ENCODE assay signal across 1 cellular context in the genomic region with DNA sequence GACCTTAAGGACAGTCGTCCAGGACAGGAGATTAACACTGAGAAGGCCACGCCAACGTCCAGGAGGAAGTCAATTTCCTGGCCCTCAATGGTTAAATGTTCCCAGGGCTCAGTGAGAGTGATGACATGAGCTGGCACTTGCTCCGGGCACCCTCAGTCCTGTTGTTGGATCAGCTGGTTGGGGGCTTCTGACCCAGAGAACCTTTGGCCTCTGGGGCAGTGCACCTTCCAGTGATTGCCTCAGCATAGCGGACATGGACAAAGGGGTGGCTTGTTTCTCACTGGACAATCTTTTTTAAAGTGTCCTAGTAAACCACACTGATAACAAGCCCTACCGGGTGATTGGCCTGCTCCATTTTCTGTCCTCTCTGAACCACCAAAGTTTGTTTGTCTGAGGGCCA.
TF ChIP-seq lines count a peak whose summit lies in the region.
"Not testable (repeated sequence)": the region's sequence is repeated elsewhere in the genome, so short reads cannot be mapped to it uniquely, and the experiment has no call there.

No MANE protein-coding gene starts in this region.

TF ChIP-seq in HepG2, 621 proteins besides CTCF, POLR2A, EP300 and RAD21 (continued from another document and continues in another):
- TF ChIP-seq, protein P1, sequence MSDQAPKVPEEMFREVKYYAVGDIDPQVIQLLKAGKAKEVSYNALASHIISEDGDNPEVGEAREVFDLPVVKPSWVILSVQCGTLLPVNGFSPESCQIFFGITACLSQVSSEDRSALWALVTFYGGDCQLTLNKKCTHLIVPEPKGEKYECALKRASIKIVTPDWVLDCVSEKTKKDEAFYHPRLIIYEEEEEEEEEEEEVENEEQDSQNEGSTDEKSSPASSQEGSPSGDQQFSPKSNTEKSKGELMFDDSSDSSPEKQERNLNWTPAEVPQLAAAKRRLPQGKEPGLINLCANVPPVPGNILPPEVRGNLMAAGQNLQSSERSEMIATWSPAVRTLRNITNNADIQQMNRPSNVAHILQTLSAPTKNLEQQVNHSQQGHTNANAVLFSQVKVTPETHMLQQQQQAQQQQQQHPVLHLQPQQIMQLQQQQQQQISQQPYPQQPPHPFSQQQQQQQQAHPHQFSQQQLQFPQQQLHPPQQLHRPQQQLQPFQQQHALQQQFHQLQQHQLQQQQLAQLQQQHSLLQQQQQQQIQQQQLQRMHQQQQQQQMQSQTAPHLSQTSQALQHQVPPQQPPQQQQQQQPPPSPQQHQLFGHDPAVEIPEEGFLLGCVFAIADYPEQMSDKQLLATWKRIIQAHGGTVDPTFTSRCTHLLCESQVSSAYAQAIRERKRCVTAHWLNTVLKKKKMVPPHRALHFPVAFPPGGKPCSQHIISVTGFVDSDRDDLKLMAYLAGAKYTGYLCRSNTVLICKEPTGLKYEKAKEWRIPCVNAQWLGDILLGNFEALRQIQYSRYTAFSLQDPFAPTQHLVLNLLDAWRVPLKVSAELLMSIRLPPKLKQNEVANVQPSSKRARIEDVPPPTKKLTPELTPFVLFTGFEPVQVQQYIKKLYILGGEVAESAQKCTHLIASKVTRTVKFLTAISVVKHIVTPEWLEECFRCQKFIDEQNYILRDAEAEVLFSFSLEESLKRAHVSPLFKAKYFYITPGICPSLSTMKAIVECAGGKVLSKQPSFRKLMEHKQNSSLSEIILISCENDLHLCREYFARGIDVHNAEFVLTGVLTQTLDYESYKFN (CRISPR knock-in tag; conservative IDR thresholded peaks at IDR 0.05), result peak; percentile 96
- TF ChIP-seq NR2F6 (IDR thresholded peaks at IDR 0.05), result peak; percentile 99
- TF ChIP-seq NR2F6 (CRISPR knock-in tag; IDR thresholded peaks at IDR 0.05), result peak; percentile 99
- TF ChIP-seq ZNF274 (CRISPR knock-in tag; IDR thresholded peaks at IDR 0.05), result 0 out of 2 replicates have a peak, but pooled peaks have one; percentile 19
- 0 out of 2 replicates have a peak, but pooled peaks have one; percentile 32 for TF ChIP-seq ZBTB21 (CRISPR knock-in tag; IDR thresholded peaks at IDR 0.05)
- TF ChIP-seq BCL6 (CRISPR knock-in tag; IDR thresholded peaks at IDR 0.05), result peak; percentile 91
- TF ChIP-seq NFYC (CRISPR knock-in tag; IDR thresholded peaks at IDR 0.05), result 0 out of 2 replicates have a peak, but pooled peaks have one; percentile 45
- TF ChIP-seq TBX2 (CRISPR knock-in tag; IDR thresholded peaks at IDR 0.05; ENCODE audit: borderline replicate concordance), result peak; percentile 96
- TF ChIP-seq, protein P2, sequence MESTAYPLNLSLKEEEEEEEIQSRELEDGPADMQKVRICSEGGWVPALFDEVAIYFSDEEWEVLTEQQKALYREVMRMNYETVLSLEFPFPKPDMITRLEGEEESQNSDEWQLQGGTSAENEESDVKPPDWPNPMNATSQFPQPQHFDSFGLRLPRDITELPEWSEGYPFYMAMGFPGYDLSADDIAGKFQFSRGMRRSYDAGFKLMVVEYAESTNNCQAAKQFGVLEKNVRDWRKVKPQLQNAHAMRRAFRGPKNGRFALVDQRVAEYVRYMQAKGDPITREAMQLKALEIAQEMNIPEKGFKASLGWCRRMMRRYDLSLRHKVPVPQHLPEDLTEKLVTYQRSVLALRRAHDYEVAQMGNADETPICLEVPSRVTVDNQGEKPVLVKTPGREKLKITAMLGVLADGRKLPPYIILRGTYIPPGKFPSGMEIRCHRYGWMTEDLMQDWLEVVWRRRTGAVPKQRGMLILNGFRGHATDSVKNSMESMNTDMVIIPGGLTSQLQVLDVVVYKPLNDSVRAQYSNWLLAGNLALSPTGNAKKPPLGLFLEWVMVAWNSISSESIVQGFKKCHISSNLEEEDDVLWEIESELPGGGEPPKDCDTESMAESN (CRISPR knock-in tag; conservative IDR thresholded peaks at IDR 0.05), result 0 out of 2 replicates have a peak, but pooled peaks have one; percentile 30
- peak; percentile 27; the same call in 1 of the 2 replicates for TF ChIP-seq ZNF547 (CRISPR knock-in tag; IDR thresholded peaks at IDR 0.05)
- TF ChIP-seq ZNF12 (CRISPR knock-in tag; IDR thresholded peaks at IDR 0.05), result peak; percentile 59; the same call in 1 of the 2 replicates
- TF ChIP-seq, protein P3, sequence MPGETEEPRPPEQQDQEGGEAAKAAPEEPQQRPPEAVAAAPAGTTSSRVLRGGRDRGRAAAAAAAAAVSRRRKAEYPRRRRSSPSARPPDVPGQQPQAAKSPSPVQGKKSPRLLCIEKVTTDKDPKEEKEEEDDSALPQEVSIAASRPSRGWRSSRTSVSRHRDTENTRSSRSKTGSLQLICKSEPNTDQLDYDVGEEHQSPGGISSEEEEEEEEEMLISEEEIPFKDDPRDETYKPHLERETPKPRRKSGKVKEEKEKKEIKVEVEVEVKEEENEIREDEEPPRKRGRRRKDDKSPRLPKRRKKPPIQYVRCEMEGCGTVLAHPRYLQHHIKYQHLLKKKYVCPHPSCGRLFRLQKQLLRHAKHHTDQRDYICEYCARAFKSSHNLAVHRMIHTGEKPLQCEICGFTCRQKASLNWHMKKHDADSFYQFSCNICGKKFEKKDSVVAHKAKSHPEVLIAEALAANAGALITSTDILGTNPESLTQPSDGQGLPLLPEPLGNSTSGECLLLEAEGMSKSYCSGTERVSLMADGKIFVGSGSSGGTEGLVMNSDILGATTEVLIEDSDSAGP (CRISPR knock-in tag; IDR thresholded peaks at IDR 0.05; ENCODE audit: borderline replicate concordance), result peak; percentile 87
- TF ChIP-seq ZMAT3 (CRISPR knock-in tag; conservative IDR thresholded peaks at IDR 0.05), result 0 out of 2 replicates have a peak, but pooled peaks have one; percentile 64
- TF ChIP-seq, protein P4, sequence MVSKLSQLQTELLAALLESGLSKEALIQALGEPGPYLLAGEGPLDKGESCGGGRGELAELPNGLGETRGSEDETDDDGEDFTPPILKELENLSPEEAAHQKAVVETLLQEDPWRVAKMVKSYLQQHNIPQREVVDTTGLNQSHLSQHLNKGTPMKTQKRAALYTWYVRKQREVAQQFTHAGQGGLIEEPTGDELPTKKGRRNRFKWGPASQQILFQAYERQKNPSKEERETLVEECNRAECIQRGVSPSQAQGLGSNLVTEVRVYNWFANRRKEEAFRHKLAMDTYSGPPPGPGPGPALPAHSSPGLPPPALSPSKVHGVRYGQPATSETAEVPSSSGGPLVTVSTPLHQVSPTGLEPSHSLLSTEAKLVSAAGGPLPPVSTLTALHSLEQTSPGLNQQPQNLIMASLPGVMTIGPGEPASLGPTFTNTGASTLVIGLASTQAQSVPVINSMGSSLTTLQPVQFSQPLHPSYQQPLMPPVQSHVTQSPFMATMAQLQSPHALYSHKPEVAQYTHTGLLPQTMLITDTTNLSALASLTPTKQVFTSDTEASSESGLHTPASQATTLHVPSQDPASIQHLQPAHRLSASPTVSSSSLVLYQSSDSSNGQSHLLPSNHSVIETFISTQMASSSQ (IDR thresholded peaks at IDR 0.05; ENCODE audit: low read depth), result peak; percentile 56
- TF ChIP-seq, protein P4 (CRISPR knock-in tag; IDR thresholded peaks at IDR 0.05; ENCODE audit: borderline replicate concordance), result peak; percentile 91
- peak; percentile 94 for TF ChIP-seq POGZ (CRISPR knock-in tag; IDR thresholded peaks at IDR 0.05)
- peak; percentile 31; the same call in 1 of the 2 replicates for TF ChIP-seq EED (CRISPR knock-in tag; IDR thresholded peaks at IDR 0.05)
- peak; percentile 79 for TF ChIP-seq YEATS4 (CRISPR knock-in tag; IDR thresholded peaks at IDR 0.05; ENCODE audit: borderline replicate concordance)
- TF ChIP-seq FOSL2 (CRISPR knock-in tag; IDR thresholded peaks at IDR 0.05), result peak; percentile 94
- TF ChIP-seq NR2F2 (IDR thresholded peaks at IDR 0.05; ENCODE audit: borderline replicate concordance, low read depth), result peak; percentile 99
- TF ChIP-seq, protein P5, sequence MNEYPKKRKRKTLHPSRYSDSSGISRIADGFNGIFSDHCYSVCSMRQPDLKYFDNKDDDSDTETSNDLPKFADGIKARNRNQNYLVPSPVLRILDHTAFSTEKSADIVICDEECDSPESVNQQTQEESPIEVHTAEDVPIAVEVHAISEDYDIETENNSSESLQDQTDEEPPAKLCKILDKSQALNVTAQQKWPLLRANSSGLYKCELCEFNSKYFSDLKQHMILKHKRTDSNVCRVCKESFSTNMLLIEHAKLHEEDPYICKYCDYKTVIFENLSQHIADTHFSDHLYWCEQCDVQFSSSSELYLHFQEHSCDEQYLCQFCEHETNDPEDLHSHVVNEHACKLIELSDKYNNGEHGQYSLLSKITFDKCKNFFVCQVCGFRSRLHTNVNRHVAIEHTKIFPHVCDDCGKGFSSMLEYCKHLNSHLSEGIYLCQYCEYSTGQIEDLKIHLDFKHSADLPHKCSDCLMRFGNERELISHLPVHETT (CRISPR knock-in tag; conservative IDR thresholded peaks at IDR 0.05), result 0 out of 2 replicates have a peak, but pooled peaks have one; percentile 39
- TF ChIP-seq NFYB (CRISPR knock-in tag; IDR thresholded peaks at IDR 0.05), result peak; percentile 64
- TF ChIP-seq, protein P6, sequence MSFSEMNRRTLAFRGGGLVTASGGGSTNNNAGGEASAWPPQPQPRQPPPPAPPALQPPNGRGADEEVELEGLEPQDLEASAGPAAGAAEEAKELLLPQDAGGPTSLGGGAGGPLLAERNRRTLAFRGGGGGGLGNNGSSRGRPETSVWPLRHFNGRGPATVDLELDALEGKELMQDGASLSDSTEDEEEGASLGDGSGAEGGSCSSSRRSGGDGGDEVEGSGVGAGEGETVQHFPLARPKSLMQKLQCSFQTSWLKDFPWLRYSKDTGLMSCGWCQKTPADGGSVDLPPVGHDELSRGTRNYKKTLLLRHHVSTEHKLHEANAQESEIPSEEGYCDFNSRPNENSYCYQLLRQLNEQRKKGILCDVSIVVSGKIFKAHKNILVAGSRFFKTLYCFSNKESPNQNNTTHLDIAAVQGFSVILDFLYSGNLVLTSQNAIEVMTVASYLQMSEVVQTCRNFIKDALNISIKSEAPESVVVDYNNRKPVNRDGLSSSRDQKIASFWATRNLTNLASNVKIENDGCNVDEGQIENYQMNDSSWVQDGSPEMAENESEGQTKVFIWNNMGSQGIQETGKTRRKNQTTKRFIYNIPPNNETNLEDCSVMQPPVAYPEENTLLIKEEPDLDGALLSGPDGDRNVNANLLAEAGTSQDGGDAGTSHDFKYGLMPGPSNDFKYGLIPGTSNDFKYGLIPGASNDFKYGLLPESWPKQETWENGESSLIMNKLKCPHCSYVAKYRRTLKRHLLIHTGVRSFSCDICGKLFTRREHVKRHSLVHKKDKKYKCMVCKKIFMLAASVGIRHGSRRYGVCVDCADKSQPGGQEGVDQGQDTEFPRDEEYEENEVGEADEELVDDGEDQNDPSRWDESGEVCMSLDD (CRISPR knock-in tag; IDR thresholded peaks at IDR 0.05; ENCODE audit: borderline replicate concordance), result peak; percentile 81; the same call in 1 of the 2 replicates
- TF ChIP-seq, protein P7, sequence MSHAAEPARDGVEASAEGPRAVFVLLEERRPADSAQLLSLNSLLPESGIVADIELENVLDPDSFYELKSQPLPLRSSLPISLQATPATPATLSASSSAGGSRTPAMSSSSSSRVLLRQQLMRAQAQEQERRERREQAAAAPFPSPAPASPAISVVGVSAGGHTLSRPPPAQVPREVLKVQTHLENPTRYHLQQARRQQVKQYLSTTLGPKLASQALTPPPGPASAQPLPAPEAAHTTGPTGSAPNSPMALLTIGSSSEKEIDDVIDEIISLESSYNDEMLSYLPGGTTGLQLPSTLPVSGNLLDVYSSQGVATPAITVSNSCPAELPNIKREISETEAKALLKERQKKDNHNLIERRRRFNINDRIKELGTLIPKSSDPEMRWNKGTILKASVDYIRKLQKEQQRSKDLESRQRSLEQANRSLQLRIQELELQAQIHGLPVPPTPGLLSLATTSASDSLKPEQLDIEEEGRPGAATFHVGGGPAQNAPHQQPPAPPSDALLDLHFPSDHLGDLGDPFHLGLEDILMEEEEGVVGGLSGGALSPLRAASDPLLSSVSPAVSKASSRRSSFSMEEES (CRISPR knock-in tag; IDR thresholded peaks at IDR 0.05), result peak; percentile 84
- peak; percentile 45; the same call in 1 of the 2 replicates for TF ChIP-seq LCORL (IDR thresholded peaks at IDR 0.05)
- peak; percentile 81 for TF ChIP-seq LCORL (CRISPR knock-in tag; IDR thresholded peaks at IDR 0.05)
- TF ChIP-seq KAT8 (CRISPR knock-in tag; IDR thresholded peaks at IDR 0.05), result peak; percentile 66; the same call in 1 of the 2 replicates
- TF ChIP-seq, protein P8, sequence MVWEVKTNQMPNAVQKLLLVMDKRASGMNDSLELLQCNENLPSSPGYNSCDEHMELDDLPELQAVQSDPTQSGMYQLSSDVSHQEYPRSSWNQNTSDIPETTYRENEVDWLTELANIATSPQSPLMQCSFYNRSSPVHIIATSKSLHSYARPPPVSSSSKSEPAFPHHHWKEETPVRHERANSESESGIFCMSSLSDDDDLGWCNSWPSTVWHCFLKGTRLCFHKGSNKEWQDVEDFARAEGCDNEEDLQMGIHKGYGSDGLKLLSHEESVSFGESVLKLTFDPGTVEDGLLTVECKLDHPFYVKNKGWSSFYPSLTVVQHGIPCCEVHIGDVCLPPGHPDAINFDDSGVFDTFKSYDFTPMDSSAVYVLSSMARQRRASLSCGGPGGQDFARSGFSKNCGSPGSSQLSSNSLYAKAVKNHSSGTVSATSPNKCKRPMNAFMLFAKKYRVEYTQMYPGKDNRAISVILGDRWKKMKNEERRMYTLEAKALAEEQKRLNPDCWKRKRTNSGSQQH (CRISPR knock-in tag; IDR thresholded peaks at IDR 0.05; ENCODE audit: low read depth), result 0 out of 2 replicates have a peak, but pooled peaks have one; percentile 25
- TF ChIP-seq, protein P9, sequence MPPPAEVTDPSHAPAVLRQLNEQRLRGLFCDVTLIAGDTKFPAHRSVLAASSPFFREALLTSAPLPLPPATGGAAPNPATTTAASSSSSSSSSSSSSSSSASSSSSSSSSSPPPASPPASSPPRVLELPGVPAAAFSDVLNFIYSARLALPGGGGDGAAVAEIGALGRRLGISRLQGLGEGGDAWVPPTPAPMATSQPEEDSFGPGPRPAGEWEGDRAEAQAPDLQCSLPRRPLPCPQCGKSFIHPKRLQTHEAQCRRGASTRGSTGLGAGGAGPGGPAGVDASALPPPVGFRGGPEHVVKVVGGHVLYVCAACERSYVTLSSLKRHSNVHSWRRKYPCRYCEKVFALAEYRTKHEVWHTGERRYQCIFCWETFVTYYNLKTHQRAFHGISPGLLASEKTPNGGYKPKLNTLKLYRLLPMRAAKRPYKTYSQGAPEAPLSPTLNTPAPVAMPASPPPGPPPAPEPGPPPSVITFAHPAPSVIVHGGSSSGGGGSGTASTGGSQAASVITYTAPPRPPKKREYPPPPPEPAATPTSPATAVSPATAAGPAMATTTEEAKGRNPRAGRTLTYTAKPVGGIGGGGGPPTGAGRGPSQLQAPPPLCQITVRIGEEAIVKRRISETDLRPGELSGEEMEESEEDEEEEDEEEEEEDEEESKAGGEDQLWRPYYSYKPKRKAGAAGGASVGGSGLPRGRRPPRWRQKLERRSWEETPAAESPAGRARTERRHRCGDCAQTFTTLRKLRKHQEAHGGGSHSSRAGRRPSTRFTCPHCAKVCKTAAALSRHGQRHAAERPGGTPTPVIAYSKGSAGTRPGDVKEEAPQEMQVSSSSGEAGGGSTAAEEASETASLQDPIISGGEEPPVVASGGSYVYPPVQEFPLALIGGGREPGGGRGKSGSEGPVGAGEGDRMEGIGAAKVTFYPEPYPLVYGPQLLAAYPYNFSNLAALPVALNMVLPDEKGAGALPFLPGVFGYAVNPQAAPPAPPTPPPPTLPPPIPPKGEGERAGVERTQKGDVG (CRISPR knock-in tag; IDR thresholded peaks at IDR 0.05; ENCODE audit: borderline replicate concordance), result peak; percentile 94; the same call in 1 of the 2 replicates
- TF ChIP-seq TCF12 (IDR thresholded peaks at IDR 0.05), result not testable (repeated sequence)
- peak; percentile 97 for TF ChIP-seq TCF12 (CRISPR knock-in tag; IDR thresholded peaks at IDR 0.05)
